ENCODE assay signal across 1 cellular context in genomic region chr21:42973309-42973990, GRCh38.
TF ChIP-seq lines count a peak whose summit lies in the region.

No MANE protein-coding gene starts in this region.

TF ChIP-seq in GM12878, 131 proteins besides CTCF, POLR2A, EP300 and RAD21 (continued from another document):
- TF ChIP-seq ZBTB4 (CRISPR knock-in tag; IDR thresholded peaks at IDR 0.05): no peak
- no peak for TF ChIP-seq ASH2L (IDR thresholded peaks at IDR 0.05; ENCODE audit: borderline replicate concordance, low read depth)
- no peak for TF ChIP-seq ZNF217 (IDR thresholded peaks at IDR 0.05)
- no peak for TF ChIP-seq SUPT20H (IDR thresholded peaks at IDR 0.05; ENCODE audit: borderline replicate concordance, control insufficient read depth, low read depth, low read length)
- no peak for TF ChIP-seq RELA (IDR thresholded peaks at IDR 0.05; ENCODE audit: borderline replicate concordance, partially characterized antibody)
- no peak for TF ChIP-seq ATF2 (IDR thresholded peaks at IDR 0.05; ENCODE audit: low read length)
- TF ChIP-seq HDGF (IDR thresholded peaks at IDR 0.05): no peak
- TF ChIP-seq MTA2 (IDR thresholded peaks at IDR 0.05; ENCODE audit: low read depth): 0 out of 2 replicates have a peak, but pooled peaks have one; percentile 30
- TF ChIP-seq ELK1 (IDR thresholded peaks at IDR 0.05; ENCODE audit: low read depth, low read length): 0 out of 2 replicates have a peak, but pooled peaks have one; percentile 1
